Comparison of ENCODE assay signal across 13 cellular contexts in genomic region chr22:21626735-21627469, GRCh38. TPM values are rescaled to one million over a fixed set of nuclear protein-coding genes. Genes with fewer than 3 reads are reported as not detected.
DNase-seq lines count a peak whose midpoint lies in the region; ATAC-seq and TF ChIP-seq lines count a peak whose summit lies in the region.
"Had no signal": no experiment of that assay in that cellular context is flagged by ENCODE, and none has a peak within 500 bp of the region (broad histone marks: within the 10 kb centered on the region; RNA-seq: fewer than 3 reads in every experiment).

No MANE protein-coding gene starts in this region.

- TF ChIP-seq CTCF in MM.1S (IDR thresholded peaks at IDR 0.05; ENCODE audit: low read length) (no peak), BE2C (IDR thresholded peaks at IDR 0.05; ENCODE audit: low read depth, low read length) (no peak)

- no peak overlapping the region for H3K9ac ChIP-seq in MM.1S (ENCODE audit: low read length)

- H3K4me1 ChIP-seq in CD8-positive, alpha-beta memory T cell (ENCODE audit: insufficient read depth, low read length) = peaks cover 49% of the 10 kb centered on the region
- H3K4me1 ChIP-seq in MM.1S (ENCODE audit: low read length) (no peaks in the 10 kb centered on the region), BE2C (no peaks in the 10 kb centered on the region)

- no peaks in the 10 kb centered on the region for H4K20me1 ChIP-seq in MM.1S (ENCODE audit: insufficient read depth, low read length)

- no peak overlapping the region for H3K27ac ChIP-seq in CD8-positive, alpha-beta memory T cell (ENCODE audit: low read depth, low read length)
- H3K27ac ChIP-seq in MM.1S (ENCODE audit: low read length) = no peak overlapping the region
- H3K27ac ChIP-seq: epithelial cell of prostate, hepatocyte, suprapubic skin had no signal

- no peaks in the 10 kb centered on the region for H3K9me2 ChIP-seq in MM.1S (replicated peaks; ENCODE audit: insufficient read depth, low read length)

- ATAC-seq in naive B cell (ENCODE audit: low read depth in 2 of 2) (no peak), left lobe of liver (no peak)

- no peak overlapping the region for H3K4me3 ChIP-seq in CD8-positive, alpha-beta memory T cell (ENCODE audit: low read length)
- H3K4me3 ChIP-seq in MM.1S (ENCODE audit: low read length) (no peak overlapping the region), BE2C (ENCODE audit: low read depth, low read length) (no peak overlapping the region)
- H3K4me3 ChIP-seq: hepatocyte, suprapubic skin had no signal

- H3K4me2 ChIP-seq in MM.1S (ENCODE audit: low read depth, low read length) = no peak overlapping the region
- H3K4me2 ChIP-seq: hepatocyte had no signal

- peak overlapping the region; percentile 35 to 84 (median 64) for H3K27ac Mint-ChIP-seq in CD8-positive, alpha-beta memory T cell
- peak overlapping the region; percentile 61 for H3K27ac Mint-ChIP-seq in activated CD4-positive, alpha-beta memory T cell treated with anti-CD3 and anti-CD28 coated beads for 36 hours
- peak overlapping the region in 3 of 6 donors; percentile 37 to 96 (median 66) for H3K27ac Mint-ChIP-seq in naive B cell

- TF ChIP-seq POLR2A in GM19193 (IDR thresholded peaks at IDR 0.05; ENCODE audit: extremely low read depth, insufficient read depth, insufficient read length) = peak; percentile 39

- peak overlapping the region; percentile 39 to 76 (median 58) for H3K4me3 Mint-ChIP-seq in CD8-positive, alpha-beta memory T cell
- H3K4me3 Mint-ChIP-seq in activated CD4-positive, alpha-beta memory T cell treated with anti-CD3 and anti-CD28 coated beads for 36 hours = no peak overlapping the region
- peak overlapping the region in 6 of 8 donors; percentile 37 to 87 (median 74) for H3K4me3 Mint-ChIP-seq in naive B cell

- peaks cover 24% of the 10 kb centered on the region for H3K36me3 ChIP-seq in CD8-positive, alpha-beta memory T cell (ENCODE audit: insufficient read depth, low read length)
- H3K36me3 ChIP-seq in MM.1S (replicated peaks; ENCODE audit: insufficient read depth, low read length) (peaks cover 7% of the 10 kb centered on the region), BE2C (peaks cover 37% of the 10 kb centered on the region)
- H3K36me3 ChIP-seq: suprapubic skin had no signal

- H3K79me2 ChIP-seq in MM.1S (ENCODE audit: low read length) = peaks cover 74% of the 10 kb centered on the region

- peaks cover 0 to 2% of the 10 kb centered on the region in 2 donors for H3K27me3 Mint-ChIP-seq in CD8-positive, alpha-beta memory T cell
- no peaks in the 10 kb centered on the region for H3K27me3 Mint-ChIP-seq in activated CD4-positive, alpha-beta memory T cell treated with anti-CD3 and anti-CD28 coated beads for 36 hours
- H3K27me3 Mint-ChIP-seq in naive B cell = no peaks in the 10 kb centered on the region

- no peak overlapping the region for H2AFZ ChIP-seq in MM.1S (ENCODE audit: low read length)
- H2AFZ ChIP-seq: hepatocyte had no signal

- H3K36me3 Mint-ChIP-seq in CD8-positive, alpha-beta memory T cell = peaks cover 0 to 51% (median 6%) of the 10 kb centered on the region in 3 donors
- peaks cover 24% of the 10 kb centered on the region for H3K36me3 Mint-ChIP-seq in activated CD4-positive, alpha-beta memory T cell treated with anti-CD3 and anti-CD28 coated beads for 36 hours
- peaks cover 0 to 7% of the 10 kb centered on the region in 2 donors for H3K36me3 Mint-ChIP-seq in naive B cell

- no peaks in the 10 kb centered on the region for H3K9me3 Mint-ChIP-seq in CD8-positive, alpha-beta memory T cell
- no peaks in the 10 kb centered on the region for H3K9me3 Mint-ChIP-seq in activated CD4-positive, alpha-beta memory T cell treated with anti-CD3 and anti-CD28 coated beads for 36 hours
- no peaks in the 10 kb centered on the region for H3K9me3 Mint-ChIP-seq in naive B cell

- H3K4me1 Mint-ChIP-seq in CD8-positive, alpha-beta memory T cell = peaks cover 37 to 69% (median 48%) of the 10 kb centered on the region in 3 donors
- H3K4me1 Mint-ChIP-seq in activated CD4-positive, alpha-beta memory T cell treated with anti-CD3 and anti-CD28 coated beads for 36 hours (ENCODE audit: low read depth) = peaks cover 33% of the 10 kb centered on the region
- peaks cover 27 to 68% (median 55%) of the 10 kb centered on the region in 3 donors for H3K4me1 Mint-ChIP-seq in naive B cell

- no peaks in the 10 kb centered on the region for H3K9me3 ChIP-seq in CD8-positive, alpha-beta memory T cell (ENCODE audit: low read length)
- H3K9me3 ChIP-seq in MM.1S (replicated peaks; ENCODE audit: insufficient read depth, low read length) (no peaks in the 10 kb centered on the region), BE2C (no peaks in the 10 kb centered on the region)
- H3K9me3 ChIP-seq: suprapubic skin had no signal

- CTCF ChIA-PET in CD8-positive, alpha-beta memory T cell (lab: Charles Lee) = interaction anchor here (1.1 to 1.5 kb wide), 3 partner anchors 10 to 48 kb away, joined by 3 to 6 read pairs (median 5); partner anchors contain the start of gene SDF2L1
- CTCF ChIA-PET in activated CD4-positive, alpha-beta memory T cell treated with anti-CD3 and anti-CD28 coated beads for 36 hours (lab: Charles Lee) = interaction anchor here (0.5 to 5.9 kb wide), 3 partner anchors 16 to 45 kb away, joined by 3 to 82 read pairs (median 11); partner anchors contain the start of gene SDF2L1

- no peaks in the 10 kb centered on the region for H3K27me3 ChIP-seq in CD8-positive, alpha-beta memory T cell (ENCODE audit: insufficient read depth, low read length, poor library complexity, severe bottlenecking)
- H3K27me3 ChIP-seq in MM.1S (replicated peaks; ENCODE audit: insufficient read depth, low read length) = no peaks in the 10 kb centered on the region
- H3K27me3 ChIP-seq in BE2C = no peaks in the 10 kb centered on the region
- H3K27me3 ChIP-seq: hepatocyte, suprapubic skin had no signal

- DNase-seq in CD8-positive, alpha-beta memory T cell = no peak
- no peak for DNase-seq in activated CD4-positive, alpha-beta memory T cell treated with anti-CD3 and anti-CD28 coated beads for 36 hours
- DNase-seq in naive B cell = no peak
- DNase-seq in MM.1S = no peak
- DNase-seq in left lobe of liver (ENCODE audit: low spot score) = no peak
- DNase-seq in medulla oblongata (ENCODE audit: extremely low spot score) = no peak
- no peak for DNase-seq in BE2C

- POLR2A ChIA-PET in CD8-positive, alpha-beta memory T cell (lab: Charles Lee) = no interaction called here
- POLR2A ChIA-PET in activated CD4-positive, alpha-beta memory T cell treated with anti-CD3 and anti-CD28 coated beads for 36 hours (lab: Charles Lee) = interaction anchor here (1.4 to 3.4 kb wide), 2 partner anchors 16 to 20 kb away, joined by 3 to 46 read pairs; partner anchors contain the start of gene SDF2L1

- intact Hi-C loops in activated CD4-positive, alpha-beta memory T cell treated with anti-CD3 and anti-CD28 coated beads for 36 hours (cut with micrococcal nuclease) = loop anchor here (5.0 kb wide), 1 partner anchor 40 kb away; no protein-coding TSS in a partner anchor

- peaks cover 32% of the 10 kb centered on the region for H3F3A ChIP-seq in MM.1S (ENCODE audit: insufficient read depth, low read length)

RNA-seq across cellular contexts. Expression of gene YDJC, which starts 2.9 kb away (rescaled TPM):
- total RNA-seq in CD8-positive, alpha-beta memory T cell = 10 to 100 TPM; 75.2 to 79.0 TPM
- 61.1 TPM for polyA plus RNA-seq in CD8-positive, alpha-beta memory T cell
- 10 to 100 TPM; 45.3 to 47.1 TPM for total RNA-seq in activated CD4-positive, alpha-beta memory T cell treated with anti-CD3 and anti-CD28 coated beads for 36 hours
- 10 to 100 TPM; 54.7 to 97.9 (median 65.1) TPM for polyA plus RNA-seq in naive B cell (ENCODE audit: low read depth in 6 of 6)
- total RNA-seq in left lobe of liver = 10.0 TPM
- polyA plus RNA-seq in BE2C (2012; ENCODE audit: insufficient read depth, insufficient read length, low read depth) = 122 TPM

RNA-seq across cellular contexts. Expression of gene CCDC116, which starts 5.7 kb away (rescaled TPM):
- total RNA-seq in CD8-positive, alpha-beta memory T cell = under 1 TPM; 0.48 to 0.51 TPM
- not detected for polyA plus RNA-seq in CD8-positive, alpha-beta memory T cell
- under 1 TPM; 0.27 to 0.31 TPM for total RNA-seq in activated CD4-positive, alpha-beta memory T cell treated with anti-CD3 and anti-CD28 coated beads for 36 hours
- not detected for polyA plus RNA-seq in naive B cell (ENCODE audit: low read depth in 6 of 6)
- total RNA-seq in left lobe of liver = 0.45 TPM
- polyA plus RNA-seq in BE2C (2012; ENCODE audit: insufficient read depth, insufficient read length, low read depth) = 0.51 TPM
- total RNA-seq: bronchial epithelial cell, lung microvascular endothelial cell had no signal

RNA-seq across cellular contexts. Expression of gene SDF2L1, which starts 15.2 kb away (rescaled TPM):
- 10 to 100 TPM; 71.5 to 74.7 TPM for total RNA-seq in CD8-positive, alpha-beta memory T cell
- 99.6 TPM for polyA plus RNA-seq in CD8-positive, alpha-beta memory T cell
- 10 to 100 TPM; 38.2 to 41.8 TPM for total RNA-seq in activated CD4-positive, alpha-beta memory T cell treated with anti-CD3 and anti-CD28 coated beads for 36 hours
- polyA plus RNA-seq in naive B cell (ENCODE audit: low read depth in 6 of 6) = 10 to 100 TPM; 36.9 to 69.4 (median 39.1) TPM
- 99.1 TPM for total RNA-seq in left lobe of liver
- 204 TPM for polyA plus RNA-seq in BE2C (2012; ENCODE audit: insufficient read depth, insufficient read length, low read depth)

RNA-seq across cellular contexts. Expression of gene PPIL2, which starts 38.9 kb away (rescaled TPM):
- total RNA-seq in CD8-positive, alpha-beta memory T cell = 10 to 100 TPM; 42.4 to 47.3 TPM
- 38.7 TPM for polyA plus RNA-seq in CD8-positive, alpha-beta memory T cell
- 10 to 100 TPM; 41.4 to 45.8 TPM for total RNA-seq in activated CD4-positive, alpha-beta memory T cell treated with anti-CD3 and anti-CD28 coated beads for 36 hours
- polyA plus RNA-seq in naive B cell (ENCODE audit: low read depth in 6 of 6) = 10 to 100 TPM; 19.7 to 35.4 (median 25.2) TPM
- total RNA-seq in left lobe of liver = 18.1 TPM
- polyA plus RNA-seq in BE2C (2012; ENCODE audit: insufficient read depth, insufficient read length, low read depth) = 72.2 TPM

RNA-seq across cellular contexts. Expression of gene UBE2L3, which starts 59.4 kb away (rescaled TPM):
- 10 to 100 TPM; 74.3 to 80.2 TPM for total RNA-seq in CD8-positive, alpha-beta memory T cell
- polyA plus RNA-seq in CD8-positive, alpha-beta memory T cell = 109 TPM
- total RNA-seq in activated CD4-positive, alpha-beta memory T cell treated with anti-CD3 and anti-CD28 coated beads for 36 hours = 10 to 100 TPM; 52.4 to 53.1 TPM
- polyA plus RNA-seq in naive B cell (ENCODE audit: low read depth in 6 of 6) = 100 to 1,000 TPM in 2 of 6 donors, 10 to 100 TPM in 4; 84.4 to 106 (median 95.3) TPM
- total RNA-seq in left lobe of liver = 16.5 TPM
- polyA plus RNA-seq in BE2C (2012; ENCODE audit: insufficient read depth, insufficient read length, low read depth) = 143 TPM
